ENCODE assay signal across 1 cellular context in the genomic region with DNA sequence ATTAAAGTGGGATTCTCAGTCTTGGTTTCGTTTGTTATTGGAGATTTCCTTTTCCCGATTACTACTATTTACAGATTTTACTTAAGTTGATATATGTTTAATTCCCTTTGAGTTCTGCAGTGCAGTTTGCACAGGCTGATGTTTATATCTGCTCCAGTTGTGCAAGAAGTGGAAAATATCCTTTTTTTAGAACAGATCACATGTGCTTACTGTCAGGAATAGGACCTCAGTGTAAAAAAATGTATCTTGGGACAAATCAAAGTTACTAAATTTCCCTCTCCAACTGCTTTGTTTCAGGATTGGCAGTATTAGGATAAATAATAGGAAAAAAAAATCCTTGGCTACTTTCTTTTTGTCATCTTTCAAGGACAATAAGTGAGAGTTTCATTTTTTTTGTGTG.
TF ChIP-seq lines count a peak whose summit lies in the region.

No MANE protein-coding gene starts in this region.

TF ChIP-seq in HepG2, 621 proteins besides CTCF, POLR2A, EP300 and RAD21:
- TF ChIP-seq, protein P1, sequence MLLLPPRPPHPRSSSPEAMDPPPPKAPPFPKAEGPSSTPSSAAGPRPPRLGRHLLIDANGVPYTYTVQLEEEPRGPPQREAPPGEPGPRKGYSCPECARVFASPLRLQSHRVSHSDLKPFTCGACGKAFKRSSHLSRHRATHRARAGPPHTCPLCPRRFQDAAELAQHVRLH (CRISPR knock-in tag; IDR thresholded peaks at IDR 0.05; ENCODE audit: borderline replicate concordance, low read depth): no peak
- TF ChIP-seq ZNF383 (CRISPR knock-in tag; IDR thresholded peaks at IDR 0.05; ENCODE audit: borderline replicate concordance) (no peak), ARNT (IDR thresholded peaks at IDR 0.05) (no peak), ZNF430 (CRISPR knock-in tag; IDR thresholded peaks at IDR 0.05) (no peak), KLF15 (CRISPR knock-in tag; IDR thresholded peaks at IDR 0.05; ENCODE audit: borderline replicate concordance) (no peak), MAFF (IDR thresholded peaks at IDR 0.05; ENCODE audit: low read depth, low read length) (no peak)
- TF ChIP-seq, protein P2, sequence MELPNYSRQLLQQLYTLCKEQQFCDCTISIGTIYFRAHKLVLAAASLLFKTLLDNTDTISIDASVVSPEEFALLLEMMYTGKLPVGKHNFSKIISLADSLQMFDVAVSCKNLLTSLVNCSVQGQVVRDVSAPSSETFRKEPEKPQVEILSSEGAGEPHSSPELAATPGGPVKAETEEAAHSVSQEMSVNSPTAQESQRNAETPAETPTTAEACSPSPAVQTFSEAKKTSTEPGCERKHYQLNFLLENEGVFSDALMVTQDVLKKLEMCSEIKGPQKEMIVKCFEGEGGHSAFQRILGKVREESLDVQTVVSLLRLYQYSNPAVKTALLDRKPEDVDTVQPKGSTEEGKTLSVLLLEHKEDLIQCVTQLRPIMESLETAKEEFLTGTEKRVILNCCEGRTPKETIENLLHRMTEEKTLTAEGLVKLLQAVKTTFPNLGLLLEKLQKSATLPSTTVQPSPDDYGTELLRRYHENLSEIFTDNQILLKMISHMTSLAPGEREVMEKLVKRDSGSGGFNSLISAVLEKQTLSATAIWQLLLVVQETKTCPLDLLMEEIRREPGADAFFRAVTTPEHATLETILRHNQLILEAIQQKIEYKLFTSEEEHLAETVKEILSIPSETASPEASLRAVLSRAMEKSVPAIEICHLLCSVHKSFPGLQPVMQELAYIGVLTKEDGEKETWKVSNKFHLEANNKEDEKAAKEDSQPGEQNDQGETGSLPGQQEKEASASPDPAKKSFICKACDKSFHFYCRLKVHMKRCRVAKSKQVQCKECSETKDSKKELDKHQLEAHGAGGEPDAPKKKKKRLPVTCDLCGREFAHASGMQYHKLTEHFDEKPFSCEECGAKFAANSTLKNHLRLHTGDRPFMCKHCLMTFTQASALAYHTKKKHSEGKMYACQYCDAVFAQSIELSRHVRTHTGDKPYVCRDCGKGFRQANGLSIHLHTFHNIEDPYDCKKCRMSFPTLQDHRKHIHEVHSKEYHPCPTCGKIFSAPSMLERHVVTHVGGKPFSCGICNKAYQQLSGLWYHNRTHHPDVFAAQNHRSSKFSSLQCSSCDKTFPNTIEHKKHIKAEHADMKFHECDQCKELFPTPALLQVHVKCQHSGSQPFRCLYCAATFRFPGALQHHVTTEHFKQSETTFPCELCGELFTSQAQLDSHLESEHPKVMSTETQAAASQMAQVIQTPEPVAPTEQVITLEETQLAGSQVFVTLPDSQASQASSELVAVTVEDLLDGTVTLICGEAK (IDR thresholded peaks at IDR 0.05): no peak
- TF ChIP-seq, protein P2 (CRISPR knock-in tag; IDR thresholded peaks at IDR 0.05): no peak
- TF ChIP-seq, protein P3, sequence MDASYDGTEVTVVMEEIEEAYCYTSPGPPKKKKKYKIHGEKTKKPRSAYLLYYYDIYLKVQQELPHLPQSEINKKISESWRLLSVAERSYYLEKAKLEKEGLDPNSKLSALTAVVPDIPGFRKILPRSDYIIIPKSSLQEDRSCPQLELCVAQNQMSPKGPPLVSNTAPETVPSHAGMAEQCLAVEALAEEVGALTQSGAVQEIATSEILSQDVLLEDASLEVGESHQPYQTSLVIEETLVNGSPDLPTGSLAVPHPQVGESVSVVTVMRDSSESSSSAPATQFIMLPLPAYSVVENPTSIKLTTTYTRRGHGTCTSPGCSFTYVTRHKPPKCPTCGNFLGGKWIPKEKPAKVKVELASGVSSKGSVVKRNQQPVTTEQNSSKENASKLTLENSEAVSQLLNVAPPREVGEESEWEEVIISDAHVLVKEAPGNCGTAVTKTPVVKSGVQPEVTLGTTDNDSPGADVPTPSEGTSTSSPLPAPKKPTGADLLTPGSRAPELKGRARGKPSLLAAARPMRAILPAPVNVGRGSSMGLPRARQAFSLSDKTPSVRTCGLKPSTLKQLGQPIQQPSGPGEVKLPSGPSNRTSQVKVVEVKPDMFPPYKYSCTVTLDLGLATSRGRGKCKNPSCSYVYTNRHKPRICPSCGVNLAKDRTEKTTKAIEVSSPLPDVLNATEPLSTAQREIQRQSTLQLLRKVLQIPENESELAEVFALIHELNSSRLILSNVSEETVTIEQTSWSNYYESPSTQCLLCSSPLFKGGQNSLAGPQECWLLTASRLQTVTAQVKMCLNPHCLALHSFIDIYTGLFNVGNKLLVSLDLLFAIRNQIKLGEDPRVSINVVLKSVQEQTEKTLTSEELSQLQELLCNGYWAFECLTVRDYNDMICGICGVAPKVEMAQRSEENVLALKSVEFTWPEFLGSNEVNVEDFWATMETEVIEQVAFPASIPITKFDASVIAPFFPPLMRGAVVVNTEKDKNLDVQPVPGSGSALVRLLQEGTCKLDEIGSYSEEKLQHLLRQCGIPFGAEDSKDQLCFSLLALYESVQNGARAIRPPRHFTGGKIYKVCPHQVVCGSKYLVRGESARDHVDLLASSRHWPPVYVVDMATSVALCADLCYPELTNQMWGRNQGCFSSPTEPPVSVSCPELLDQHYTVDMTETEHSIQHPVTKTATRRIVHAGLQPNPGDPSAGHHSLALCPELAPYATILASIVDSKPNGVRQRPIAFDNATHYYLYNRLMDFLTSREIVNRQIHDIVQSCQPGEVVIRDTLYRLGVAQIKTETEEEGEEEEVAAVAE (CRISPR knock-in tag; IDR thresholded peaks at IDR 0.05; ENCODE audit: borderline replicate concordance): no peak
